In the genomic region with DNA sequence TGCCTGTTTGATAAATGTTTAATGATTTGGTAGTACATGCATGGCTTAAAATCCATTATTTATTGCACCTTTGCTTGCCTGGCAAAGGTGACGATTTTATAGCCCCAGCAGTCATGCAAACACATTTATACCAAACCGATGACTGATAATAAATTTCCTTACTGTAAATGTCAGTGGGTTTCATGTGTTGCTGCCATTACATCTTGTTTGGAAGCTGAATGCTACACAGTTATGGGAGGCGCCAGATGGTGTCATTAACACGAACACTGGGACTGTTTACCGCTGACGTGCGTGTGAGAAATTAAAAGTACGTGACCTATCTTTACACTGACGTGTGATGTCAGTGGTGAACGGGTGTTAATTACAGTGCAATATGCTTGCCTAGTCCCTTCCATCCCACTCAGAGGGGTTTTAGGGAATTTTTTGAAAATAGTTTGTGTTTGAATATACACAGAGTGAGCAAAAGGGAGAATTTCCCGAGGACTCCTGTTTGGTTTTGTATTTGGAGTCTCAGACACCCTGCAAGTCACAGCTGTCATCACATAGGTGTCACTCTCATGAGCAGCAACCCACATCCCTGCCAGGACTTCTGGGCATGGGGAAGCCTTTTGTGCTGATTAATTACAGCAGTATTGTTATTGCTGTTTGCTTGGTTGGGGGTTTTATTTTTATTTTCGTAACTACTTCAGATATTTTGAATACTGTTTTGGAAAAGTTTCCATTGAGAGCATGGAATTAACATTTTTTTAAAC, we compare ENCODE assay signal across 13 cellular contexts.
A peak's percentile ranks its signal among the peaks of the same experiment; 100 is the strongest.
DNase-seq lines count a peak whose midpoint lies in the region; ATAC-seq and TF ChIP-seq lines count a peak whose summit lies in the region.
"Had no signal": no experiment of that assay in that cellular context is flagged by ENCODE, and none has a peak within 500 bp of the region (broad histone marks: within the 10 kb centered on the region; RNA-seq: fewer than 3 reads in every experiment).

No MANE protein-coding gene starts in this region.

- no peak for TF ChIP-seq EP300 in transverse colon (IDR thresholded peaks at IDR 0.05; ENCODE audit: low read depth)

- H3K27ac ChIP-seq in spleen (no peak overlapping the region), transverse colon (no peak overlapping the region)
- H3K27ac ChIP-seq: cardiac muscle cell had no signal

- H3K9me3 ChIP-seq in spleen (peaks cover 0 to 21% (median 14%) of the 10 kb centered on the region in 8 donors), transverse colon (no peaks in the 10 kb centered on the region)

- WGBS in spleen, 5 donors: 59 to 73% (median 64%) methylated on average over 12 of the region's 12 CpGs
- 57 to 63% methylated on average over 9 to 12 of the region's 12 CpGs for WGBS in transverse colon (ENCODE audit: low coverage in 1 of 2), 2 donors

- no peak for TF ChIP-seq CTCF in spleen (IDR thresholded peaks at IDR 0.05 in 8 of 11, conservative IDR thresholded peaks at IDR 0.05 in 3 of 11)
- no peak for TF ChIP-seq CTCF in transverse colon (IDR thresholded peaks at IDR 0.05)

- H3K27me3 ChIP-seq in spleen (replicated peaks in 1 of 7) (peaks cover 0 to 19% (median 0%) of the 10 kb centered on the region in 7 donors), transverse colon (peaks cover 5% of the 10 kb centered on the region)
- H3K27me3 ChIP-seq: cardiac muscle cell had no signal

- in situ Hi-C loops in transverse colon (cut with MboI; ENCODE audit: low pct_ligation_motif_present in 1 of 4, low pct_unique_long_range_greater_than_20kb in 1 of 4, low sequenced_read_pairs in 3 of 4): no loop called here

- H3K4me3 ChIP-seq in spleen: no peak overlapping the region
- no peak overlapping the region for H3K4me3 ChIP-seq in transverse colon
- H3K4me3 ChIP-seq: cardiac muscle cell had no signal

- peak; percentile 5 for DNase-seq in stimulated activated CD8-positive, alpha-beta memory T cell treated with anti-CD3 and anti-CD28 coated beads, Interleukin-12 subunit alpha, Interleukin-12 subunit beta, amount 100 ng/mL, for 4 hours (ENCODE audit: low read depth)
- no peak for DNase-seq in stimulated activated CD8-positive, alpha-beta memory T cell treated with anti-CD3 and anti-CD28 coated beads, Interleukin-4, amount 100 ng/mL, for 48 hours
- DNase-seq in NCI-H524 (lab: John Stamatoyannopoulos, UW) (peak; percentile 95 to 98), Right ventricle myocardium superior (peak; percentile 53), activated T-cell treated with anti-CD3 and anti-CD28 coated beads for 4 hours (no peak), spleen (no peak), transverse colon (no peak), amniotic stem cell (lab: John Stamatoyannopoulos, UW) (no peak)
- DNase-seq: activated naive CD4-positive, alpha-beta T cell treated with anti-CD3 and anti-CD28 coated beads for 36 hours; NCI-H187 treated with DMSO at 0.1 percent for 48 hours; occipital lobe had no signal

- no peak for TF ChIP-seq POLR2A in spleen (IDR thresholded peaks at IDR 0.05)
- no peak for TF ChIP-seq POLR2A in transverse colon (IDR thresholded peaks at IDR 0.05)

- ATAC-seq in Right ventricle myocardium superior (ENCODE audit: poor library complexity): peak; percentile 88
- ATAC-seq: HepG2 had no signal

- H3K4me1 ChIP-seq in spleen (no peaks in the 10 kb centered on the region), transverse colon (peaks cover 0 to 9% (median 6%) of the 10 kb centered on the region in 4 donors)

- intact Hi-C loops in Right ventricle myocardium superior (cut with DNase I): loop anchor here (5.0 kb wide), 1 partner anchor 129 kb away; no protein-coding TSS in a partner anchor
- intact Hi-C loops in spleen (cut with DNase I; ENCODE audit: low total_unique reads): no loop called here
- intact Hi-C loops in transverse colon (cut with DNase I; ENCODE audit: low total_unique reads): no loop called here

- H3K36me3 ChIP-seq in spleen (no peaks in the 10 kb centered on the region), transverse colon (no peaks in the 10 kb centered on the region)
- H3K36me3 ChIP-seq: cardiac muscle cell had no signal

Comparison
In these comparisons a context has a peak if more than half of its experiments do, and no peak if none do; other contexts are left out.
1. DNase-seq: peak in stimulated activated CD8-positive, alpha-beta memory T cell treated with anti-CD3 and anti-CD28 coated beads, Interleukin-12 subunit alpha, Interleukin-12 subunit beta, amount 100 ng/mL, for 4 hours (single experiment), NCI-H524 (2 of 2) and Right ventricle myocardium superior (single experiment); none in stimulated activated CD8-positive, alpha-beta memory T cell treated with anti-CD3 and anti-CD28 coated beads, Interleukin-4, amount 100 ng/mL, for 48 hours (single experiment), activated T-cell treated with anti-CD3 and anti-CD28 coated beads for 4 hours (single experiment), spleen (single experiment), transverse colon (single experiment) and amniotic stem cell (single experiment).